1 cellular context compared by ENCODE assay signal in the genomic region with DNA sequence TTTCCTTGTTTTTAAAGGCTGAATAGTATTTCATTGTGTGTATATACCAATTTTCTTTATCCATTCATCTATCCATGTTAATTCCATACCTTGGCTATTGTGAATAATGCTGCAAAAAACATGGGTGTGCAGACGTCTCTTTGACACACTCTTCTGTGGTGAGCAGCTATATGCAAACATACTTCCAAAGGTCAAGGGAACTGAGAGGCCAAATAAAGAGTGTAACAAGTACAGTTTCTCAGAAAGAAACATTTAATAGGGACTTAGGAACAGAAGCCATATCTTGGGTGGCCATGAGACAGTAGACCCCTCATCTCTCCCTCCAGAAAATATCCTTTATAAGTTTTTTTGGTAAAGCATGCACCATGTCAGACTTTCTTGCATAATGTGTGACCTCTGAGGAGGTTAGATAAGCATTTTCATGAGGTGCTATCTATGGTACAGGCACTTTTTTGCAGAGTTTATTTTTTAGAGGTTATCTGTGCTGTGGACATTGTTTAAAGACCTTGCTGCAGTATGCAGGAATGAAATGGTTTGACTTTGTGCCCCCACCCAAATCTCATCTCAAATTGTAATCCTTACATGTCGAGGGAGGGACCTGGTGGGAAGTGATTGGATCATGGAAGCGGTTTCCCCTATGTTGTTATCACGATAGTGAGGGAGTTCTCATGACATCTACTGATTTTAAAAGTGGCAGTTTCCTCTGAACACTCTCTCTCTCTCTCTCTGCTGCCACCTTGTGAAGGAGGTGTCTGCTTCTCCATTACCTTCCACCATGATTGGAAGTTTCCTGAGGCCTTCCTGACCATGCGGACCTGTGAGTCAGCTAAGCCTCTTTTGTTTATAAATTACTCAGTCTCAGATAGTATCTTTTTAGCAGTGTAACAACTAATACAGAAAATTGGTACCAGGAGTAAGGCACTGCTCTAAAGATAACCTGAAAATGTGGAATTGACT.
TF ChIP-seq lines count a peak whose summit lies in the region.

No MANE protein-coding gene starts in this region.

TF ChIP-seq in HepG2, 621 proteins besides CTCF, POLR2A, EP300 and RAD21 (continued from another document):
- TF ChIP-seq, protein P1, sequence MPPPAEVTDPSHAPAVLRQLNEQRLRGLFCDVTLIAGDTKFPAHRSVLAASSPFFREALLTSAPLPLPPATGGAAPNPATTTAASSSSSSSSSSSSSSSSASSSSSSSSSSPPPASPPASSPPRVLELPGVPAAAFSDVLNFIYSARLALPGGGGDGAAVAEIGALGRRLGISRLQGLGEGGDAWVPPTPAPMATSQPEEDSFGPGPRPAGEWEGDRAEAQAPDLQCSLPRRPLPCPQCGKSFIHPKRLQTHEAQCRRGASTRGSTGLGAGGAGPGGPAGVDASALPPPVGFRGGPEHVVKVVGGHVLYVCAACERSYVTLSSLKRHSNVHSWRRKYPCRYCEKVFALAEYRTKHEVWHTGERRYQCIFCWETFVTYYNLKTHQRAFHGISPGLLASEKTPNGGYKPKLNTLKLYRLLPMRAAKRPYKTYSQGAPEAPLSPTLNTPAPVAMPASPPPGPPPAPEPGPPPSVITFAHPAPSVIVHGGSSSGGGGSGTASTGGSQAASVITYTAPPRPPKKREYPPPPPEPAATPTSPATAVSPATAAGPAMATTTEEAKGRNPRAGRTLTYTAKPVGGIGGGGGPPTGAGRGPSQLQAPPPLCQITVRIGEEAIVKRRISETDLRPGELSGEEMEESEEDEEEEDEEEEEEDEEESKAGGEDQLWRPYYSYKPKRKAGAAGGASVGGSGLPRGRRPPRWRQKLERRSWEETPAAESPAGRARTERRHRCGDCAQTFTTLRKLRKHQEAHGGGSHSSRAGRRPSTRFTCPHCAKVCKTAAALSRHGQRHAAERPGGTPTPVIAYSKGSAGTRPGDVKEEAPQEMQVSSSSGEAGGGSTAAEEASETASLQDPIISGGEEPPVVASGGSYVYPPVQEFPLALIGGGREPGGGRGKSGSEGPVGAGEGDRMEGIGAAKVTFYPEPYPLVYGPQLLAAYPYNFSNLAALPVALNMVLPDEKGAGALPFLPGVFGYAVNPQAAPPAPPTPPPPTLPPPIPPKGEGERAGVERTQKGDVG (CRISPR knock-in tag; IDR thresholded peaks at IDR 0.05; ENCODE audit: borderline replicate concordance) = no peak
- TF ChIP-seq, protein P2, sequence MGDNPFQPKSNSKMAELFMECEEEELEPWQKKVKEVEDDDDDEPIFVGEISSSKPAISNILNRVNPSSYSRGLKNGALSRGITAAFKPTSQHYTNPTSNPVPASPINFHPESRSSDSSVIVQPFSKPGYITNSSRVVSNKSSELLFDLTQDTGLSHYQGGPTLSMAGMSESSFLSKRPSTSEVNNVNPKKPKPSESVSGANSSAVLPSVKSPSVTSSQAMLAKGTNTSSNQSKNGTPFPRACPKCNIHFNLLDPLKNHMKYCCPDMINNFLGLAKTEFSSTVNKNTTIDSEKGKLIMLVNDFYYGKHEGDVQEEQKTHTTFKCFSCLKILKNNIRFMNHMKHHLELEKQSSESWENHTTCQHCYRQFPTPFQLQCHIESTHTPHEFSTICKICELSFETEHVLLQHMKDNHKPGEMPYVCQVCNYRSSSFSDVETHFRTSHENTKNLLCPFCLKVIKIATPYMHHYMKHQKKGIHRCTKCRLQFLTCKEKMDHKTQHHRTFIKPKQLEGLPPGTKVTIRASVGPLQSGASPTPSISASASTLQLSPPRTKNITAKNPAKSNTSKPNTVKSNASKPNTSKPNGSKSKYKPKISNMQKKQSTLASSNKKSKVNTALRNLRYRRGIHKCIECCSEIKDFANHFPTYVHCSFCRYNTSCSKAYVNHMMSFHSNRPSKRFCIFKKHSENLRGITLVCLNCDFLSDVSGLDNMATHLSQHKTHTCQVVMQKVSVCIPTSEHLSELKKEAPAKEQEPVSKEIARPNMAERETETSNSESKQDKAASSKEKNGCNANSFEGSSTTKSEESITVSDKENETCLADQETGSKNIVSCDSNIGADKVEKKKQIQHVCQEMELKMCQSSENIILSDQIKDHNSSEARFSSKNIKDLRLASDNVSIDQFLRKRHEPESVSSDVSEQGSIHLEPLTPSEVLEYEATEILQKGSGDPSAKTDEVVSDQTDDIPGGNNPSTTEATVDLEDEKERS (CRISPR knock-in tag; IDR thresholded peaks at IDR 0.05) = peak; percentile 50; the same call in 1 of the 2 replicates
- no peak for TF ChIP-seq ZNF264 (CRISPR knock-in tag; IDR thresholded peaks at IDR 0.05)
- TF ChIP-seq, protein P3, sequence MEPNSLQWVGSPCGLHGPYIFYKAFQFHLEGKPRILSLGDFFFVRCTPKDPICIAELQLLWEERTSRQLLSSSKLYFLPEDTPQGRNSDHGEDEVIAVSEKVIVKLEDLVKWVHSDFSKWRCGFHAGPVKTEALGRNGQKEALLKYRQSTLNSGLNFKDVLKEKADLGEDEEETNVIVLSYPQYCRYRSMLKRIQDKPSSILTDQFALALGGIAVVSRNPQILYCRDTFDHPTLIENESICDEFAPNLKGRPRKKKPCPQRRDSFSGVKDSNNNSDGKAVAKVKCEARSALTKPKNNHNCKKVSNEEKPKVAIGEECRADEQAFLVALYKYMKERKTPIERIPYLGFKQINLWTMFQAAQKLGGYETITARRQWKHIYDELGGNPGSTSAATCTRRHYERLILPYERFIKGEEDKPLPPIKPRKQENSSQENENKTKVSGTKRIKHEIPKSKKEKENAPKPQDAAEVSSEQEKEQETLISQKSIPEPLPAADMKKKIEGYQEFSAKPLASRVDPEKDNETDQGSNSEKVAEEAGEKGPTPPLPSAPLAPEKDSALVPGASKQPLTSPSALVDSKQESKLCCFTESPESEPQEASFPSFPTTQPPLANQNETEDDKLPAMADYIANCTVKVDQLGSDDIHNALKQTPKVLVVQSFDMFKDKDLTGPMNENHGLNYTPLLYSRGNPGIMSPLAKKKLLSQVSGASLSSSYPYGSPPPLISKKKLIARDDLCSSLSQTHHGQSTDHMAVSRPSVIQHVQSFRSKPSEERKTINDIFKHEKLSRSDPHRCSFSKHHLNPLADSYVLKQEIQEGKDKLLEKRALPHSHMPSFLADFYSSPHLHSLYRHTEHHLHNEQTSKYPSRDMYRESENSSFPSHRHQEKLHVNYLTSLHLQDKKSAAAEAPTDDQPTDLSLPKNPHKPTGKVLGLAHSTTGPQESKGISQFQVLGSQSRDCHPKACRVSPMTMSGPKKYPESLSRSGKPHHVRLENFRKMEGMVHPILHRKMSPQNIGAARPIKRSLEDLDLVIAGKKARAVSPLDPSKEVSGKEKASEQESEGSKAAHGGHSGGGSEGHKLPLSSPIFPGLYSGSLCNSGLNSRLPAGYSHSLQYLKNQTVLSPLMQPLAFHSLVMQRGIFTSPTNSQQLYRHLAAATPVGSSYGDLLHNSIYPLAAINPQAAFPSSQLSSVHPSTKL (CRISPR knock-in tag; IDR thresholded peaks at IDR 0.05) = peak; percentile 44
